Comparison of ENCODE assay signal across 10 cellular contexts in the genomic region with DNA sequence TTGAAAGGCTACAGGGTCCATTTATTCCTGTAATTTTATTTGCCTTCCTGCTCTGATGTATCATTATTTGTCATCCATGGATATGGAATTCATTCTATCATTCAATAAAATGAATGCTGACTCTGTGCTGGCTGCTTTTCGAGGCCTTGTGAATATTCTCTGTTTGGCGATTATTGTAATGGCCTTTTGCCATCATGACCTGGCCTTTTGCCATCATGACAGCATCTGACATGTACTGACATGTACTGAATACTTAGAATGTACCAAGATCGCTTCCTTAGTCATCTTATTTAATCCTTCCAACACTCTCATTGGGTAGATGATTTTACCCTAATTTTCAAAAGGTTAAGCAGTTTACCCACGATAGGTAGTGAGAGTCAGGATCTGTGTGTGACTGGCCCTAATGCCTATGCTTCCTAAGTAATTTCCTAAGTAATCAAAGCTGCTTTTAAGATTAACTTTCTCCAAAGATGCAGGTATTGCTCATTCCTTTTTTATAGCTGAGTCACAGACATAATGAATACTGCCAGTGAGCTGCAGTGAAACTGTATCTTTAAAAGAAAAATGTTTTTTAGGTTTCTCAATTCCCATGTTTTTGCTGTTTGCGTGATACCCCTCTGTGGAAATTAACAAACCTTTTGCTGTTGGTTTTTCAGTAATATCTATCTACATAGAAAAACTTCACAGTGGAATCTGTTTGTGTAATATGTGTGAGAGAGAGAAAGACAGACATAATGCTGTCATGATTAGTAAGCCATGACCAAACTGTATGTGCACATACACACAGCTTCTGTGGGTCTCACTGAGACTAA.
DNase-seq lines count a peak whose midpoint lies in the region; ATAC-seq and TF ChIP-seq lines count a peak whose summit lies in the region.
"Had no signal": no experiment of that assay in that cellular context is flagged by ENCODE, and none has a peak within 500 bp of the region (broad histone marks: within the 10 kb centered on the region; RNA-seq: fewer than 3 reads in every experiment).

No MANE protein-coding gene starts in this region.

- H3K4me1 ChIP-seq in endodermal cell (ENCODE audit: control insufficient read depth, insufficient read depth, low read length): no peaks in the 10 kb centered on the region

- no peak overlapping the region for H3K4me3 ChIP-seq in endodermal cell (ENCODE audit: low read length)

- intact Hi-C loops in natural killer cell (cut with micrococcal nuclease): no loop called here

- H3K9me3 Mint-ChIP-seq in natural killer cell (no peaks in the 10 kb centered on the region), endodermal cell (no peaks in the 10 kb centered on the region)

- H3K27me3 Mint-ChIP-seq in natural killer cell (ENCODE audit: low read depth in 2 of 2) (no peaks in the 10 kb centered on the region), endodermal cell (ENCODE audit: insufficient read depth) (no peaks in the 10 kb centered on the region)
- H3K27me3 Mint-ChIP-seq: activated CD4-positive, alpha-beta T cell treated with anti-CD3 and anti-CD28 coated beads, Interleukin-2, amount 10 ng/mL, durations not matched to agents 7 days and 5 days had no signal

- ATAC-seq in natural killer cell: no peak

- no peaks in the 10 kb centered on the region for H3K9me3 ChIP-seq in endodermal cell (ENCODE audit: control insufficient read depth, low read length)

- TF ChIP-seq CTCF in natural killer cell (IDR thresholded peaks at IDR 0.05): no peak
- no peak for TF ChIP-seq CTCF in endodermal cell (conservative IDR thresholded peaks at IDR 0.05)

- peaks cover 37 to 50% of the 10 kb centered on the region in 2 donors for H3K4me1 Mint-ChIP-seq in natural killer cell
- peaks cover 7% of the 10 kb centered on the region for H3K4me1 Mint-ChIP-seq in endodermal cell

- H3K4me3 Mint-ChIP-seq in natural killer cell: peak overlapping the region; percentile 82
- no peak overlapping the region for H3K4me3 Mint-ChIP-seq in endodermal cell
- H3K4me3 Mint-ChIP-seq: activated CD4-positive, alpha-beta T cell treated with anti-CD3 and anti-CD28 coated beads, Interleukin-2, amount 10 ng/mL, durations not matched to agents 7 days and 5 days had no signal

- H3K9ac ChIP-seq in endodermal cell (ENCODE audit: extremely low read depth, low read length, poor library complexity, severe bottlenecking): no peak overlapping the region

- H3K27me3 ChIP-seq in endodermal cell (ENCODE audit: control insufficient read depth, insufficient read depth, low read length, poor library complexity, severe bottlenecking): no peaks in the 10 kb centered on the region

- peak; percentile 46 for DNase-seq in Daoy (ENCODE audit: low read depth)
- DNase-seq in NCI-H1105 (lab: John Stamatoyannopoulos, UW): peak; percentile 55
- peak; percentile 37 for DNase-seq in cerebellar cortex (ENCODE audit: low spot score)
- no peak for DNase-seq in natural killer cell
- DNase-seq in DMS114 treated with DMSO at 0.1 percent for 48 hours (lab: John Stamatoyannopoulos, UW; ENCODE audit: unreplicated experiment): no peak
- DNase-seq in COR-L47 (lab: John Stamatoyannopoulos, UW): no peak
- no peak for DNase-seq in GDM1 (lab: John Stamatoyannopoulos, UW)
- no peak for DNase-seq in endodermal cell
- DNase-seq: activated CD4-positive, alpha-beta T cell treated with anti-CD3 and anti-CD28 coated beads, Interleukin-2, amount 10 ng/mL, durations not matched to agents 7 days and 5 days; stimulated activated CD4-positive, alpha-beta T cell treated with anti-CD3 and anti-CD28 coated beads, Interleukin-4, amount 100 ng/mL, for 4 hours had no signal

- H3K36me3 Mint-ChIP-seq in natural killer cell: no peaks in the 10 kb centered on the region
- H3K36me3 Mint-ChIP-seq in endodermal cell (ENCODE audit: low read depth): peaks cover 6% of the 10 kb centered on the region

- peaks cover 6% of the 10 kb centered on the region for H3K36me3 ChIP-seq in endodermal cell (ENCODE audit: control insufficient read depth, insufficient read depth, low read length)

- H3K27ac ChIP-seq in endodermal cell (ENCODE audit: low read depth, low read length): no peak overlapping the region

- whole genome bisulfite sequencing in endodermal cell (ENCODE audit: insufficient coverage in 1 of 2, insufficient read length in 1 of 2), 2 experiments: 85 to 94% methylated on average over 3 to 5 of the region's 5 CpGs

- H3K27ac Mint-ChIP-seq in natural killer cell (peak overlapping the region; percentile 85 to 90), endodermal cell (no peak overlapping the region)

Comparison
In these comparisons a context has a peak if more than half of its experiments do, and no peak if none do; other contexts are left out.
1. DNase-seq: peak in Daoy (single experiment), NCI-H1105 (single experiment) and cerebellar cortex (single experiment); none in natural killer cell (single experiment), DMS114 treated with DMSO at 0.1 percent for 48 hours (single experiment), COR-L47 (single experiment), GDM1 (single experiment) and endodermal cell (single experiment).